Comparison of ENCODE assay signal across 11 cellular contexts in the genomic region with DNA sequence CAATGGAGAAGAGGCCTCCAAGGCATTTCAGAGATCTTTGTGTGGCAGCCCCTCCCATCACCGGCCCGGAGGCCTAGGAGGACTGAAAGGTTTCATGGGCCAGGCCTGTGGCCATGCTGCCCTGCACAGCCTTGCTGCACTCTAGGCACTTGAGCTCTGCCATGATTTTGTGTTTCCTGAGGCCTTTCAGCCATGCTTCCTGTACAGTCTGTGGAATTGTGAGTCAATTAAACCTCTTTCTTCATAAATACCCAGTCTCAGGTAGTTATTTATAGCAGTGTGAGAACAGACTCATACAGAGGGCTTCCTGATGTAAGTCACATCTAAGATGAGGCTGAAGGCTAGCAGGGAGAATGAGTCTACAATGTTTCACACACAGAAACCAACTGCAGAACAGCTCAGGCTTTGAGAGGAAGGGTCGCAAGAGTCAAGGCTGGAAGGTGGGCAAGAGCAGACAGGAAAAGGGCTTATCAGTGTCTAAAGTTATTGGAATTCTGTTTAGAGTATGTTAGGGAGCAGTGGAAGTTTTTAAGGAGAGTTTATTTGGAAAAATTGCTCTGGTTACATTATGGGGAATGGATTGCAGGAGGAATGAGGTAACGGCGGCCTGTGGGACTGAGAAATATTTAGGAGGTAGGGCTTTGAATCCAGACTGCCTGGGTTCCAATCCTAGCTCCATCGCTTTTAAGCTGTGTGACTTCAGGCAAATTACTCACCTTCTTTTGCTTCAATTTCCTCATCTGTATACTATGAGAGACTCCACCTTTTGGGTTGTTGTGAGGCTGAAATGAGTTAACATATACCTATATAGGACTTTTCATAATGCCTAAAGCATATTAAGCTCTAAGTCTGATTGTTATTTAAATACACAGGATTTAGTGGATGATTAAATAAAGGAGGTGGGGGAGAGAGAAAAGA.
DNase-seq lines count a peak whose midpoint lies in the region; ATAC-seq and TF ChIP-seq lines count a peak whose summit lies in the region.
"Had no signal": no experiment of that assay in that cellular context is flagged by ENCODE, and none has a peak within 500 bp of the region (broad histone marks: within the 10 kb centered on the region; RNA-seq: fewer than 3 reads in every experiment).

No MANE protein-coding gene starts in this region.

- intact Hi-C loops in Right ventricle myocardium inferior (cut with DNase I), result no loop called here

- ATAC-seq in GM18502 (IDR thresholded peaks at IDR 0.05; ENCODE audit: poor library complexity, unreplicated experiment) (peak; percentile 41), HG02642 (IDR thresholded peaks at IDR 0.05; ENCODE audit: poor library complexity, unreplicated experiment) (peak; percentile 21), Right ventricle myocardium inferior (no peak)
- ATAC-seq: PC-3 had no signal

- TF ChIP-seq CTCF in cardiac fibroblast (IDR thresholded peaks at IDR 0.05; ENCODE audit: low read depth, low read length), result no peak

- DNase-seq in cardiac fibroblast (ENCODE audit: low read depth in 2 of 2), result peak; percentile 25 to 80
- DNase-seq in renal cortical epithelial cell (ENCODE audit: low read depth), result peak; percentile 71
- no peak for DNase-seq in Right ventricle myocardium inferior (ENCODE audit: missing footprints)
- no peak for DNase-seq in HK-2 (ENCODE audit: unreplicated experiment)
- no peak for DNase-seq in iPS-NIHi7 (ENCODE audit: extremely low spot score)
- DNase-seq: NCI-H2029, nucleus accumbens, PC-3 had no signal

- no peak overlapping the region for H3K4me3 ChIP-seq in cardiac fibroblast (replicated peaks in 1 of 2; ENCODE audit: low read depth in 2 of 2, low read length in 2 of 2)
- H3K4me3 ChIP-seq: breast epithelium had no signal

Comparison
In these comparisons a context has a peak if more than half of its experiments do, and no peak if none do; other contexts are left out.
1. DNase-seq: peak in cardiac fibroblast (2 of 2) and renal cortical epithelial cell (single experiment); none in Right ventricle myocardium inferior (single experiment), HK-2 (single experiment) and iPS-NIHi7 (single experiment).